Comparison of ENCODE assay signal across 8 cellular contexts in genomic region chr1:200473698-200474371, GRCh38.
DNase-seq lines count a peak whose midpoint lies in the region; ATAC-seq, FAIRE-seq and TF ChIP-seq lines count a peak whose summit lies in the region.

No MANE protein-coding gene starts in this region.

- ATAC-seq in GM19438 (IDR thresholded peaks at IDR 0.05; ENCODE audit: low read depth, unreplicated experiment) (peak; percentile 83), HG03432 (IDR thresholded peaks at IDR 0.05; ENCODE audit: unreplicated experiment) (peak; percentile 76)

- no peak overlapping the region for H3K27ac ChIP-seq in Karpas-422 (ENCODE audit: low read length)

- DNase-seq in bronchial epithelial cell (ENCODE audit: low read depth) (no peak), frontal cortex (ENCODE audit: low spot score in 2 of 2) (no peak), NCI-H524 (lab: John Stamatoyannopoulos, UW) (no peak), Karpas-422 (no peak), SIG-M5 (lab: John Stamatoyannopoulos, UW) (no peak)

- H3K4me3 ChIP-seq in GM08714 (ENCODE audit: low read length) (peak overlapping the region; percentile 46; the same call in 1 of the 2 replicates), bronchial epithelial cell (ENCODE audit: low read depth, low read length) (no peak overlapping the region), Karpas-422 (ENCODE audit: low read length) (no peak overlapping the region)

- H3K9ac ChIP-seq in Karpas-422 (ENCODE audit: low read length) = no peak overlapping the region

- H4K20me1 ChIP-seq in Karpas-422 (ENCODE audit: insufficient read depth, low read depth, low read length) = no peaks in the 10 kb centered on the region

- H3K36me3 ChIP-seq in bronchial epithelial cell (ENCODE audit: control insufficient read depth, insufficient read depth, low read length) = no peaks in the 10 kb centered on the region
- H3K36me3 ChIP-seq in Karpas-422 (ENCODE audit: insufficient read depth, low read length) = no peaks in the 10 kb centered on the region

- no peaks in the 10 kb centered on the region for H3K9me3 ChIP-seq in Karpas-422 (ENCODE audit: low read length)

- H3K4me2 ChIP-seq in Karpas-422 (ENCODE audit: low read depth, low read length, poor library complexity, severe bottlenecking) = no peak overlapping the region

- FAIRE-seq in bronchial epithelial cell (lab: Jason Lieb, UNC) (peak; percentile 18), frontal cortex (lab: Jason Lieb, UNC) (no peak)

- TF ChIP-seq CTCF in bronchial epithelial cell (IDR thresholded peaks at IDR 0.05; ENCODE audit: insufficient read depth, low read length, severe bottlenecking) = no peak

- no peak overlapping the region for H2AFZ ChIP-seq in Karpas-422 (ENCODE audit: low read length)

- no peaks in the 10 kb centered on the region for H3K9me2 ChIP-seq in Karpas-422 (replicated peaks; ENCODE audit: insufficient read depth, low read length)

- no peaks in the 10 kb centered on the region for H3K27me3 ChIP-seq in bronchial epithelial cell (ENCODE audit: control insufficient read depth, insufficient read depth, low read length)
- H3K27me3 ChIP-seq in Karpas-422 (ENCODE audit: low read length) = no peaks in the 10 kb centered on the region

- H3K79me2 ChIP-seq in Karpas-422 (ENCODE audit: low read length) = no peaks in the 10 kb centered on the region

- H3K4me1 ChIP-seq in Karpas-422 (ENCODE audit: low read length) = peaks cover 8% of the 10 kb centered on the region
